In the genomic region with DNA sequence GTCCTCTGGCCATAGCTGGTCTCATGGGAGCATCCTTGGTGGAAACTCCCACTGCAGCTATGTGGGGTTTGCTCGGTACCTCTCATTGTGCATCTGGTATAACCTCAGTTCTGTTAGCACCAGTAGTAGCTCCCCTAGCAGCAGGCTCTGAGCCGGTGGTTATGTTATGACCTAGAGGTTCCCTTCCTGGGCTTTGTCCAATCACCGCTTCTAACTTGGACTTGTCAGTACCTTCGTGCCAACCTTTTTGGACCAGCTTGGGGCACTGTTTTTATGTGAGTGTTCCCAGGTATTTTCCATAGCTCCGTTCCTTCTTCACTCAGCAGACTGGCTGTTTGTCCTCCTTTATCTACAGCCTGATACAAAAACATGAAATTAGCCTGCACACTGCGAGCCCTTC, we compare ENCODE assay signal across 16 cellular contexts. TPM values are rescaled to one million over a fixed set of nuclear protein-coding genes. Genes with fewer than 3 reads are reported as not detected.
DNase-seq lines count a peak whose midpoint lies in the region; ATAC-seq and TF ChIP-seq lines count a peak whose summit lies in the region.
"Had no signal": no experiment of that assay in that cellular context is flagged by ENCODE, and none has a peak within 500 bp of the region (broad histone marks: within the 10 kb centered on the region; RNA-seq: fewer than 3 reads in every experiment).

No MANE protein-coding gene starts in this region.

- no peak overlapping the region for H3K4me2 ChIP-seq in hepatocyte
- H3K4me2 ChIP-seq: A549 had no signal

- DNase-seq in heart right ventricle, result no peak
- DNase-seq in left cardiac atrium, result no peak
- DNase-seq in hepatocyte (ENCODE audit: low spot score), result no peak
- DNase-seq in NCI-H1436 (lab: John Stamatoyannopoulos, UW), result no peak
- DNase-seq in Caco-2, result no peak
- DNase-seq: BE2C; CD8-positive, alpha-beta T cell; COR-L47; DND-41; GDM1 had no signal

- intact Hi-C loops in heart right ventricle (cut with DNase I), result loop anchor here in 5 of 10 donors (2.0 to 10.0 kb wide), 3 partner anchors 85 to 141 kb away; partner anchors contain the start of gene FBXO34 (in 3 of the 5)
- intact Hi-C loops in left cardiac atrium (cut with DNase I), result loop anchor here in 1 of 2 donors (2.0 kb wide), 1 partner anchor 85 kb away; the partner anchor contains the start of gene FBXO34
- intact Hi-C loops in Caco-2 (cut with micrococcal nuclease; ENCODE audit: unreplicated experiment), result loop anchor here (2.0 kb wide), 1 partner anchor 39 kb away; no protein-coding TSS in a partner anchor

- no TSS peak for BruUV-seq in Caco-2 (replicated peaks; lab: Mats Ljungman, UMichigan)

- H3K36me3 ChIP-seq in heart right ventricle (peaks cover 0 to 57% (median 20%) of the 10 kb centered on the region in 9 donors), hepatocyte (replicated peaks; ENCODE audit: insufficient read depth, low read depth) (no peaks in the 10 kb centered on the region), Caco-2 (ENCODE audit: control insufficient read depth, insufficient read depth, low read length) (peaks cover 6% of the 10 kb centered on the region)
- H3K36me3 ChIP-seq: BE2C had no signal

- no peaks in the 10 kb centered on the region for H3K9me3 Mint-ChIP-seq in Caco-2 (ENCODE audit: unreplicated experiment)
- H3K9me3 Mint-ChIP-seq in activated T-helper 17 cell treated with anti-CD3 and anti-CD28 coated beads, Interleukin-2, amount 50 U/mL, for 72 hours, result no peaks in the 10 kb centered on the region
- H3K9me3 Mint-ChIP-seq: CD8-positive, alpha-beta T cell had no signal

- H3K27me3 Mint-ChIP-seq in Caco-2 (ENCODE audit: insufficient read depth, unreplicated experiment), result no peaks in the 10 kb centered on the region
- no peaks in the 10 kb centered on the region for H3K27me3 Mint-ChIP-seq in activated T-helper 17 cell treated with anti-CD3 and anti-CD28 coated beads, Interleukin-2, amount 50 U/mL, for 72 hours

- 56 to 78% methylated on average over 6 of the region's 6 CpGs for WGBS in heart right ventricle, 2 donors
- 94% methylated on average over 6 of the region's 6 CpGs for WGBS in hepatocyte (ENCODE audit: low lambda C conversion rate, missing lambda C conversion rate)

- H3K27ac Mint-ChIP-seq in Caco-2 (ENCODE audit: unreplicated experiment), result no peak overlapping the region
- no peak overlapping the region for H3K27ac Mint-ChIP-seq in activated T-helper 17 cell treated with anti-CD3 and anti-CD28 coated beads, Interleukin-2, amount 50 U/mL, for 72 hours
- H3K27ac Mint-ChIP-seq: CD8-positive, alpha-beta T cell had no signal

- CTCF ChIA-PET in Caco-2 (lab: Charles Lee), result interaction anchor here (2.5 kb wide), 1 partner anchor 85 kb away, joined by 24 read pairs; the partner anchor contains the start of gene FBXO34

- H2AFZ ChIP-seq in hepatocyte, result no peak overlapping the region

- H3K79me2 ChIP-seq in hepatocyte, result peaks cover 10% of the 10 kb centered on the region

- H3K36me3 Mint-ChIP-seq in Caco-2 (ENCODE audit: insufficient read depth, unreplicated experiment), result peaks cover 28% of the 10 kb centered on the region
- peaks cover 13% of the 10 kb centered on the region for H3K36me3 Mint-ChIP-seq in activated T-helper 17 cell treated with anti-CD3 and anti-CD28 coated beads, Interleukin-2, amount 50 U/mL, for 72 hours (ENCODE audit: low read depth)

- no peak overlapping the region for H3K4me3 Mint-ChIP-seq in Caco-2 (ENCODE audit: unreplicated experiment)
- no peak overlapping the region for H3K4me3 Mint-ChIP-seq in activated T-helper 17 cell treated with anti-CD3 and anti-CD28 coated beads, Interleukin-2, amount 50 U/mL, for 72 hours
- H3K4me3 Mint-ChIP-seq: CD8-positive, alpha-beta T cell had no signal

- no peaks in the 10 kb centered on the region for H4K20me1 ChIP-seq in hepatocyte (ENCODE audit: insufficient read depth, poor library complexity, severe bottlenecking)

- H3K4me1 ChIP-seq in heart right ventricle, result peaks cover 0 to 18% (median 0%) of the 10 kb centered on the region in 9 donors
- no peaks in the 10 kb centered on the region for H3K4me1 ChIP-seq in hepatocyte (ENCODE audit: insufficient read depth)
- H3K4me1 ChIP-seq in Caco-2, result no peaks in the 10 kb centered on the region
- H3K4me1 ChIP-seq: A549, BE2C, HAP-1 had no signal

- H3K27me3 ChIP-seq in heart right ventricle (no peaks in the 10 kb centered on the region), hepatocyte (no peaks in the 10 kb centered on the region), Caco-2 (replicated peaks; ENCODE audit: control insufficient read depth, insufficient read depth, low read length) (no peaks in the 10 kb centered on the region)
- H3K27me3 ChIP-seq: BE2C had no signal

- POLR2A ChIA-PET in Caco-2 (lab: Charles Lee), result no interaction called here

- ATAC-seq in heart right ventricle (peak in 5 of 8 donors; percentile 37 to 64 (median 43)), left cardiac atrium (no peak)
- no peak for ATAC-seq in activated T-helper 17 cell treated with anti-CD3 and anti-CD28 coated beads, Interleukin-2, amount 50 U/mL, for 72 hours (replicated peaks)
- ATAC-seq: A549; CD8-positive, alpha-beta T cell; HepG2 had no signal

- TF ChIP-seq CTCF in heart right ventricle (IDR thresholded peaks at IDR 0.05) (no peak), VCaP (conservative IDR thresholded peaks at IDR 0.05) (no peak), hepatocyte (IDR thresholded peaks at IDR 0.05; ENCODE audit: poor library complexity) (no peak), Caco-2 (IDR thresholded peaks at IDR 0.05; ENCODE audit: insufficient read depth in 1 of 2, low read depth in 1 of 2, low read length in 1 of 2, severe bottlenecking in 1 of 2, unreplicated experiment in 1 of 2) (no peak)

- peaks cover 9% of the 10 kb centered on the region for H3K4me1 Mint-ChIP-seq in Caco-2 (ENCODE audit: low read depth, unreplicated experiment)
- H3K4me1 Mint-ChIP-seq in activated T-helper 17 cell treated with anti-CD3 and anti-CD28 coated beads, Interleukin-2, amount 50 U/mL, for 72 hours, result peaks cover 11% of the 10 kb centered on the region

- H3K4me3 ChIP-seq in heart right ventricle (no peak overlapping the region), hepatocyte (no peak overlapping the region), Caco-2 (ENCODE audit: low read depth, low read length) (no peak overlapping the region)
- H3K4me3 ChIP-seq: A549, HAP-1 had no signal

- H3K9me2 ChIP-seq in hepatocyte (replicated peaks; ENCODE audit: insufficient read depth), result no peaks in the 10 kb centered on the region

- peak overlapping the region in 1 of 10 donors; percentile 34 for H3K27ac ChIP-seq in heart right ventricle
- peak overlapping the region; percentile 80 for H3K27ac ChIP-seq in VCaP
- peak overlapping the region; percentile 57 for H3K27ac ChIP-seq in hepatocyte
- H3K27ac ChIP-seq: A549, C4-2B had no signal

- no peaks in the 10 kb centered on the region for H3K9me3 ChIP-seq in heart right ventricle
- no peaks in the 10 kb centered on the region for H3K9me3 ChIP-seq in hepatocyte (ENCODE audit: low read depth)
- H3K9me3 ChIP-seq in Caco-2, result no peaks in the 10 kb centered on the region
- H3K9me3 ChIP-seq: A549, BE2C, HAP-1 had no signal

RNA-seq across cellular contexts. Expression of gene ATG14, which starts 55.7 kb away (rescaled TPM):
- total RNA-seq in heart right ventricle (10 to 100 TPM in 9 of 10 donors, 1 to 10 TPM in 1; 8.9 to 18.1 (median 15.3) TPM), left cardiac atrium (1 to 10 TPM; 6.8 to 8.5 TPM), hepatocyte (15.1 and 16.6 TPM in 2 replicates), Caco-2 (2022) (11.4 and 13.1 TPM in 2 replicates)
- polyA plus RNA-seq in heart right ventricle (10 to 100 TPM in 1 of 2 donors, 1 to 10 TPM in 1; 3.5 to 21.9 TPM), hepatocyte (3.3 and 4.5 TPM in 2 replicates)
- total RNA-seq in activated T-helper 17 cell treated with anti-CD3 and anti-CD28 coated beads, Interleukin-2, amount 50 U/mL, for 72 hours, result 1 to 10 TPM; 6.2 to 8.0 TPM

Comparison
In these comparisons a context has a peak if more than half of its experiments do, and no peak if none do; other contexts are left out.
1. ATAC-seq: peak in heart right ventricle (5 of 8); none in left cardiac atrium (0 of 2) and activated T-helper 17 cell treated with anti-CD3 and anti-CD28 coated beads, Interleukin-2, amount 50 U/mL, for 72 hours (single experiment).